Comparison of ENCODE assay signal across 1 cellular context in the genomic region with DNA sequence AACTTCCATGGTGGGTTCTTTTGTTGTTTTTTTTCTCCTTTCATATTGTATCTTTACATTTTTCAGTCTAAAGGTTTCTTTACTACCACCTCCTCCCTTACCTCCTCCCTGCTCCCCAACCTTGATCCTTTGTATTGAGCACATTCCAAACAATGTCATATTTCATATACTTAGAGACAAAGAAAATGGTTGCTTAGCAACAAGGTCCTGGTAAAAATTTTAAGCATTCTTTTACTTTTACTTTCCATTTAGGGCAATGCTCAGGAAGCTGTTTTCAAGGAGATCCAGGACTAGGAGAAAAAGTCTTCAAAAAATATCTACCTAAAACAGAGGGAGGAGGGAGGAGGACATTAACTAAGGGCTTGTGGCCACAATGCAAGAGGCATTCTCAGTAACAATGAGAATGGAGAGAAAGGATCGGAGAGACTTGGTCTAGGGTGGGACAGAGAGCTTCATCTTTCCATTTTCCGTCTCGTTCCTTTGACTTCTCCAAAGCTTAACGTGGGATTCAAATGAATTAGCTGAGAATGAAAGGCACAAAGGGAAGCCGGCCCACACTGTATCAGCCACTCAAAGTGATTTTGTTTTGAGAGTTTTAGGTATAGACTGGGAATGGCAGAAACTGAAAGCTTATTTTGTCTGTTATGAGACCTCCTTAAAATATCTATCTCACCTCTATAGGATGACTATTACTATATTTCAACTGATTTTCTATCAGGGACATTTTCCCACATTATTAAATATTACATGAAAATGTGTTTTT.
TF ChIP-seq lines count a peak whose summit lies in the region.

No MANE protein-coding gene starts in this region.

TF ChIP-seq in SK-N-SH treated with all-trans-retinoic acid at 6 μM for 48 hours, 23 proteins besides CTCF, POLR2A, EP300 and RAD21 (continued from another document):
- TF ChIP-seq, protein P1, sequence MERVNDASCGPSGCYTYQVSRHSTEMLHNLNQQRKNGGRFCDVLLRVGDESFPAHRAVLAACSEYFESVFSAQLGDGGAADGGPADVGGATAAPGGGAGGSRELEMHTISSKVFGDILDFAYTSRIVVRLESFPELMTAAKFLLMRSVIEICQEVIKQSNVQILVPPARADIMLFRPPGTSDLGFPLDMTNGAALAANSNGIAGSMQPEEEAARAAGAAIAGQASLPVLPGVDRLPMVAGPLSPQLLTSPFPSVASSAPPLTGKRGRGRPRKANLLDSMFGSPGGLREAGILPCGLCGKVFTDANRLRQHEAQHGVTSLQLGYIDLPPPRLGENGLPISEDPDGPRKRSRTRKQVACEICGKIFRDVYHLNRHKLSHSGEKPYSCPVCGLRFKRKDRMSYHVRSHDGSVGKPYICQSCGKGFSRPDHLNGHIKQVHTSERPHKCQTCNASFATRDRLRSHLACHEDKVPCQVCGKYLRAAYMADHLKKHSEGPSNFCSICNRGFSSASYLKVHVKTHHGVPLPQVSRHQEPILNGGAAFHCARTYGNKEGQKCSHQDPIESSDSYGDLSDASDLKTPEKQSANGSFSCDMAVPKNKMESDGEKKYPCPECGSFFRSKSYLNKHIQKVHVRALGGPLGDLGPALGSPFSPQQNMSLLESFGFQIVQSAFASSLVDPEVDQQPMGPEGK (CRISPR knock-in tag; IDR thresholded peaks at IDR 0.05; ENCODE audit: borderline replicate concordance) = no peak
- TF ChIP-seq POU6F1 (CRISPR knock-in tag; IDR thresholded peaks at IDR 0.05; ENCODE audit: borderline replicate concordance, low read depth) (no peak), ARNTL (CRISPR knock-in tag; IDR thresholded peaks at IDR 0.05; ENCODE audit: borderline replicate concordance, low read depth) (no peak), SNAI2 (CRISPR knock-in tag; IDR thresholded peaks at IDR 0.05) (no peak), ZFP30 (CRISPR knock-in tag; IDR thresholded peaks at IDR 0.05) (no peak), ISL1 (CRISPR knock-in tag; IDR thresholded peaks at IDR 0.05) (no peak), ZNF8 (CRISPR knock-in tag; IDR thresholded peaks at IDR 0.05) (no peak), BACH2 (CRISPR knock-in tag; IDR thresholded peaks at IDR 0.05; ENCODE audit: borderline replicate concordance) (no peak), ZNF565 (CRISPR knock-in tag; conservative IDR thresholded peaks at IDR 0.05; ENCODE audit: low read depth) (no peak), ZNF70 (CRISPR knock-in tag; IDR thresholded peaks at IDR 0.05) (no peak), GLIS3 (CRISPR knock-in tag; IDR thresholded peaks at IDR 0.05) (no peak), ZFP3 (CRISPR knock-in tag; IDR thresholded peaks at IDR 0.05) (no peak)
- TF ChIP-seq, protein P2, sequence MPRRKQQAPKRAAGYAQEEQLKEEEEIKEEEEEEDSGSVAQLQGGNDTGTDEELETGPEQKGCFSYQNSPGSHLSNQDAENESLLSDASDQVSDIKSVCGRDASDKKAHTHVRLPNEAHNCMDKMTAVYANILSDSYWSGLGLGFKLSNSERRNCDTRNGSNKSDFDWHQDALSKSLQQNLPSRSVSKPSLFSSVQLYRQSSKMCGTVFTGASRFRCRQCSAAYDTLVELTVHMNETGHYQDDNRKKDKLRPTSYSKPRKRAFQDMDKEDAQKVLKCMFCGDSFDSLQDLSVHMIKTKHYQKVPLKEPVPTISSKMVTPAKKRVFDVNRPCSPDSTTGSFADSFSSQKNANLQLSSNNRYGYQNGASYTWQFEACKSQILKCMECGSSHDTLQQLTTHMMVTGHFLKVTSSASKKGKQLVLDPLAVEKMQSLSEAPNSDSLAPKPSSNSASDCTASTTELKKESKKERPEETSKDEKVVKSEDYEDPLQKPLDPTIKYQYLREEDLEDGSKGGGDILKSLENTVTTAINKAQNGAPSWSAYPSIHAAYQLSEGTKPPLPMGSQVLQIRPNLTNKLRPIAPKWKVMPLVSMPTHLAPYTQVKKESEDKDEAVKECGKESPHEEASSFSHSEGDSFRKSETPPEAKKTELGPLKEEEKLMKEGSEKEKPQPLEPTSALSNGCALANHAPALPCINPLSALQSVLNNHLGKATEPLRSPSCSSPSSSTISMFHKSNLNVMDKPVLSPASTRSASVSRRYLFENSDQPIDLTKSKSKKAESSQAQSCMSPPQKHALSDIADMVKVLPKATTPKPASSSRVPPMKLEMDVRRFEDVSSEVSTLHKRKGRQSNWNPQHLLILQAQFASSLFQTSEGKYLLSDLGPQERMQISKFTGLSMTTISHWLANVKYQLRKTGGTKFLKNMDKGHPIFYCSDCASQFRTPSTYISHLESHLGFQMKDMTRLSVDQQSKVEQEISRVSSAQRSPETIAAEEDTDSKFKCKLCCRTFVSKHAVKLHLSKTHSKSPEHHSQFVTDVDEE (CRISPR knock-in tag; IDR thresholded peaks at IDR 0.05) = no peak
